In genomic region chr11:66106786-66107599, GRCh38 we compare ENCODE assay signal across 12 cellular contexts. TPM values are rescaled to one million over a fixed set of nuclear protein-coding genes. Genes with fewer than 3 reads are reported as not detected.
DNase-seq lines count a peak whose midpoint lies in the region; ATAC-seq and TF ChIP-seq lines count a peak whose summit lies in the region.
"Had no signal": no experiment of that assay in that cellular context is flagged by ENCODE, and none has a peak within 500 bp of the region (broad histone marks: within the 10 kb centered on the region; RNA-seq: fewer than 3 reads in every experiment).

No MANE protein-coding gene starts in this region.

- no peak for TF ChIP-seq POLR2A in gastroesophageal sphincter (IDR thresholded peaks at IDR 0.05)

- peaks cover 0 to 6% (median 3%) of the 10 kb centered on the region in 3 donors for H3K4me1 ChIP-seq in gastroesophageal sphincter

- WGBS in gastroesophageal sphincter (ENCODE audit: low coverage in 1 of 2), 2 donors, result 79 to 81% methylated on average over 3 to 4 of the region's 4 CpGs

- ATAC-seq in HG02798 (IDR thresholded peaks at IDR 0.05; ENCODE audit: poor library complexity, unreplicated experiment), result no peak
- ATAC-seq in gastroesophageal sphincter, result no peak
- ATAC-seq: mucosa of descending colon had no signal

- peaks cover 0 to 12% of the 10 kb centered on the region in 2 donors for H3K36me3 ChIP-seq in gastroesophageal sphincter
- H3K36me3 ChIP-seq: HAP-1 had no signal

- no peak overlapping the region for H3K4me3 ChIP-seq in gastroesophageal sphincter
- H3K4me3 ChIP-seq: HAP-1, mucosa of descending colon, testis had no signal

- H3K9me3 ChIP-seq in gastroesophageal sphincter, result no peaks in the 10 kb centered on the region
- H3K9me3 ChIP-seq: HAP-1, mucosa of descending colon, testis had no signal

- no peaks in the 10 kb centered on the region for H3K27me3 ChIP-seq in gastroesophageal sphincter
- H3K27me3 ChIP-seq: testis had no signal

- no peak for TF ChIP-seq EP300 in gastroesophageal sphincter (IDR thresholded peaks at IDR 0.05)

- H3K27ac ChIP-seq in gastroesophageal sphincter, result no peak overlapping the region
- H3K27ac ChIP-seq: testis had no signal

- no peak for TF ChIP-seq CTCF in gastroesophageal sphincter (IDR thresholded peaks at IDR 0.05)

- DNase-seq in stimulated activated CD4-positive, alpha-beta T cell treated with anti-CD3 and anti-CD28 coated beads, Interleukin-4, amount 100 ng/mL, for 24 hours, result peak; percentile 39
- no peak for DNase-seq in stimulated activated CD4-positive, alpha-beta T cell treated with anti-CD3 and anti-CD28 coated beads, Interleukin-4, amount 100 ng/mL, for 1 hour
- DNase-seq in UCSD-AML1 (lab: John Stamatoyannopoulos, UW; ENCODE audit: unreplicated experiment), result peak; percentile 43
- DNase-seq in glomerular visceral epithelial cell (ENCODE audit: extremely low spot score), result peak; percentile 18
- DNase-seq in DMS114 treated with DMSO at 0.1 percent for 48 hours (lab: John Stamatoyannopoulos, UW; ENCODE audit: unreplicated experiment), result no peak
- no peak for DNase-seq in NCI-H2081 treated with DMSO at 0.1 percent for 48 hours (lab: John Stamatoyannopoulos, UW)
- DNase-seq: mucosa of descending colon, NCI-H1417, testis had no signal

RNA-seq across cellular contexts. Expression of gene PACS1, which starts 36.9 kb away (rescaled TPM):
- 10 to 100 TPM; 32.7 to 81.8 (median 38.2) TPM for total RNA-seq in gastroesophageal sphincter

RNA-seq across cellular contexts. Expression of gene SF3B2, which starts 54.8 kb away (rescaled TPM):
- 100 to 1,000 TPM; 113 to 179 (median 160) TPM for total RNA-seq in gastroesophageal sphincter

RNA-seq across cellular contexts. Expression of gene GAL3ST3, which starts 58.0 kb away (rescaled TPM):
- 1 to 10 TPM; 1.2 to 7.8 (median 2.2) TPM for total RNA-seq in gastroesophageal sphincter
- total RNA-seq: mucosa of descending colon had no signal

Comparison
In these comparisons a context has a peak if more than half of its experiments do, and no peak if none do; other contexts are left out.
1. DNase-seq: peak in stimulated activated CD4-positive, alpha-beta T cell treated with anti-CD3 and anti-CD28 coated beads, Interleukin-4, amount 100 ng/mL, for 24 hours (single experiment), UCSD-AML1 (single experiment) and glomerular visceral epithelial cell (single experiment); none in stimulated activated CD4-positive, alpha-beta T cell treated with anti-CD3 and anti-CD28 coated beads, Interleukin-4, amount 100 ng/mL, for 1 hour (single experiment), DMS114 treated with DMSO at 0.1 percent for 48 hours (single experiment) and NCI-H2081 treated with DMSO at 0.1 percent for 48 hours (single experiment).